ENCODE assay signal across 11 cellular contexts in the genomic region with DNA sequence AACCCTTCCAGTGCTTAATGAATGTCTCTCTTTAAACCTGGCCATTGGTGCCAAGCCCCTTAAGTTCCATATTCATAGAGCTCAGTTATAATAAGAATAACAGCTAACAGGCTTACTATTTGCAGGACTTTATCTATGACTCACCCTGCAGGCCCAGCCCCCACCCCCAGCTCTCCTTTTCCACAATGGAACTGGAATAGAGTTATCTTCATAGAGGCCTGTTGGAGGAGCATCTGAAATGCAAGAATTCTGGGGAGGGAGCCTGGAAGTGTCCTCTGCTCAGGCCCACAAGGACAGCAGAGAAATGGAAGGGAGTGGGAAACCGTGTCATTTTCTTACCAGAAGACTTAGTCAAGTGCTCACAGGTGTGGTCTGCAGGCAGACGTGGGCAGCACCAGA. TPM values are rescaled to one million over a fixed set of nuclear protein-coding genes. Genes with fewer than 3 reads are reported as not detected.
DNase-seq lines count a peak whose midpoint lies in the region; ATAC-seq and TF ChIP-seq lines count a peak whose summit lies in the region.
"Had no signal": no experiment of that assay in that cellular context is flagged by ENCODE, and none has a peak within 500 bp of the region (broad histone marks: within the 10 kb centered on the region; RNA-seq: fewer than 3 reads in every experiment).

No MANE protein-coding gene starts in this region.

- TF ChIP-seq CTCF in chondrocyte (IDR thresholded peaks at IDR 0.05) = no peak

- H3K36me3 Mint-ChIP-seq in chondrocyte (ENCODE audit: low read depth) = no peaks in the 10 kb centered on the region

- no peaks in the 10 kb centered on the region for H3K9me3 Mint-ChIP-seq in chondrocyte (ENCODE audit: low read depth)

- DNase-seq in Daoy (ENCODE audit: low read depth) (peak; percentile 59), M059J (ENCODE audit: low read depth) (peak; percentile 77), chondrocyte (ENCODE audit: low spot score) (no peak), myocyte (ENCODE audit: low read depth) (peak; percentile 77), GDM1 (lab: John Stamatoyannopoulos, UW) (no peak), NCI-H2107 (lab: John Stamatoyannopoulos, UW) (no peak)
- DNase-seq in activated effector memory CD4-positive, alpha-beta T cell treated with anti-CD3 and anti-CD28 coated beads, Interleukin-2, amount 50 U/mL, for 16 hours = no peak

- H3K27ac Mint-ChIP-seq in chondrocyte (ENCODE audit: unreplicated experiment) = peak overlapping the region; percentile 78

- H3K27me3 Mint-ChIP-seq in chondrocyte (ENCODE audit: low read depth) = no peaks in the 10 kb centered on the region

- H3K4me1 Mint-ChIP-seq in chondrocyte (ENCODE audit: low read depth) = peaks cover 78% of the 10 kb centered on the region

- ATAC-seq in GM18861 (IDR thresholded peaks at IDR 0.05; ENCODE audit: unreplicated experiment) = no peak

- peak overlapping the region; percentile 25 for H3K4me3 Mint-ChIP-seq in chondrocyte (ENCODE audit: unreplicated experiment)

RNA-seq across cellular contexts. Expression of gene SEMA5B, which starts 52.8 kb away (rescaled TPM):
- not detected in 2 replicates for total RNA-seq in Daoy (2014; rRNA removed; shearing (Covaris generic))
- not detected in 2 replicates for total RNA-seq in M059J (2014; rRNA removed; shearing (Covaris generic))
- total RNA-seq in chondrocyte (3.1 to 68.8 TPM (median 68.4 TPM) in 3 replicates), myocyte (0.08 and 0.94 TPM in 2 replicates)
- polyA plus RNA-seq in myocyte (2012) = 0.04 TPM
- total RNA-seq: glomerular endothelial cell, GM12878, HT-29 had no signal

Comparison
In these comparisons a context has a peak if more than half of its experiments do, and no peak if none do; other contexts are left out.
1. DNase-seq: peak in Daoy (single experiment), M059J (single experiment) and myocyte (single experiment); none in chondrocyte (single experiment), GDM1 (single experiment), activated effector memory CD4-positive, alpha-beta T cell treated with anti-CD3 and anti-CD28 coated beads, Interleukin-2, amount 50 U/mL, for 16 hours (single experiment) and NCI-H2107 (single experiment).